ENCODE assay signal across 1 cellular context in genomic region chr22:24465566-24465965, GRCh38.
TF ChIP-seq lines count a peak whose summit lies in the region.

No MANE protein-coding gene starts in this region.

TF ChIP-seq in K562, 482 proteins besides CTCF, POLR2A, EP300 and RAD21 (continued from another document and continues in another):
- no peak for TF ChIP-seq MECOM (CRISPR knock-in tag; IDR thresholded peaks at IDR 0.05)
- no peak for TF ChIP-seq POLR3G (IDR thresholded peaks at IDR 0.05; ENCODE audit: extremely low read depth, insufficient read length, insufficient replicate concordance)
- no peak for TF ChIP-seq BCOR (IDR thresholded peaks at IDR 0.05)
- TF ChIP-seq SIRT6 (IDR thresholded peaks at IDR 0.05; ENCODE audit: low read depth, low read length) = no peak
- peak; percentile 35; the same call in 1 of the 2 replicates for TF ChIP-seq DPF2 (IDR thresholded peaks at IDR 0.05)
- peak; percentile 59; the same call in 1 of the 2 replicates for TF ChIP-seq KAT8 (IDR thresholded peaks at IDR 0.05; ENCODE audit: low read depth)
- no peak for TF ChIP-seq SAP30 (IDR thresholded peaks at IDR 0.05; ENCODE audit: borderline replicate concordance, insufficient read depth, low read depth, low read length, poor library complexity, severe bottlenecking)
- no peak for TF ChIP-seq ZNF77 (CRISPR knock-in tag; IDR thresholded peaks at IDR 0.05)
- TF ChIP-seq ZNF175 (CRISPR knock-in tag; IDR thresholded peaks at IDR 0.05; ENCODE audit: low read depth) = peak; percentile 64; the same call in 1 of the 2 replicates
- peak in 1 of 3 experiments; percentile 52 for TF ChIP-seq YY1 (IDR thresholded peaks at IDR 0.05; ENCODE audit: borderline replicate concordance in 1 of 3, control insufficient read depth in 1 of 3, extremely low read depth in 1 of 3, insufficient read depth in 3 of 3, insufficient read length in 1 of 3, insufficient replicate concordance in 2 of 3, low read depth in 1 of 3, low read length in 2 of 3)
- no peak for TF ChIP-seq NR4A1 (CRISPR knock-in tag; IDR thresholded peaks at IDR 0.05)
- TF ChIP-seq NR4A1 (tag; IDR thresholded peaks at IDR 0.05) = 0 out of 2 replicates have a peak, but pooled peaks have one; percentile 42
- peak; percentile 78 for TF ChIP-seq MYC (IDR thresholded peaks at IDR 0.05; ENCODE audit: low read depth, low read length)
- TF ChIP-seq MYC (CRISPR knock-in tag; IDR thresholded peaks at IDR 0.05; ENCODE audit: borderline replicate concordance, low read depth) = no peak
- TF ChIP-seq ZNF24 (IDR thresholded peaks at IDR 0.05) = no peak
- no peak for TF ChIP-seq IRF9 (tag; IDR thresholded peaks at IDR 0.05)
- no peak for TF ChIP-seq HEY1 (CRISPR knock-in tag; IDR thresholded peaks at IDR 0.05; ENCODE audit: borderline replicate concordance)
- TF ChIP-seq SRSF7 (optimal IDR thresholded peaks at IDR 0.05; ENCODE audit: low read depth, low read length) = no peak
- no peak for TF ChIP-seq ID3 (CRISPR knock-in tag; IDR thresholded peaks at IDR 0.05)
- TF ChIP-seq ID3 (tag; IDR thresholded peaks at IDR 0.05) = peak; percentile 40; the same call in 1 of the 2 replicates
- no peak for TF ChIP-seq ARNT (IDR thresholded peaks at IDR 0.05)
- TF ChIP-seq MAX (CRISPR knock-in tag; IDR thresholded peaks at IDR 0.05) = peak; percentile 51
- no peak for TF ChIP-seq EWSR1 (IDR thresholded peaks at IDR 0.05; ENCODE audit: borderline replicate concordance, low read depth, partially characterized antibody)
- TF ChIP-seq PHB (CRISPR knock-in tag; IDR thresholded peaks at IDR 0.05) = no peak
- no peak for TF ChIP-seq ZNF146 (CRISPR knock-in tag; IDR thresholded peaks at IDR 0.05; ENCODE audit: unreplicated experiment)
- peak; percentile 70 for TF ChIP-seq ZNF592 (IDR thresholded peaks at IDR 0.05)
- TF ChIP-seq ZNF639 (CRISPR knock-in tag; conservative IDR thresholded peaks at IDR 0.05 in 1 of 2, IDR thresholded peaks at IDR 0.05 in 1 of 2) = peak in 1 of 2 experiments; percentile 73; a peak in 2 of 4 replicates
- 0 out of 2 replicates have a peak, but pooled peaks have one; percentile 54 for TF ChIP-seq ZNF584 (CRISPR knock-in tag; IDR thresholded peaks at IDR 0.05; ENCODE audit: low read depth)
- TF ChIP-seq ZZZ3 (IDR thresholded peaks at IDR 0.05) = no peak
- TF ChIP-seq KDM1A (IDR thresholded peaks at IDR 0.05) = peak in 1 of 2 experiments; percentile 30; a peak in 1 of 4 replicates
- TF ChIP-seq ZNF124 (CRISPR knock-in tag; IDR thresholded peaks at IDR 0.05) = no peak
- no peak for TF ChIP-seq ELF1 (tag; IDR thresholded peaks at IDR 0.05)
- peak; percentile 59 for TF ChIP-seq EHMT2 (IDR thresholded peaks at IDR 0.05)
- TF ChIP-seq RCOR1 (IDR thresholded peaks at IDR 0.05; ENCODE audit: borderline replicate concordance in 1 of 2, low read depth in 2 of 2, low read length in 2 of 2) = peak in 1 of 2 experiments; percentile 51; a peak in 1 of 4 replicates
- no peak for TF ChIP-seq KLF16 (IDR thresholded peaks at IDR 0.05)
- TF ChIP-seq GABPB1 (CRISPR knock-in tag; IDR thresholded peaks at IDR 0.05) = no peak; the same call in 1 of the 2 replicates
- peak; percentile 63 for TF ChIP-seq MGA (IDR thresholded peaks at IDR 0.05)
- TF ChIP-seq BCLAF1 (IDR thresholded peaks at IDR 0.05; ENCODE audit: borderline replicate concordance in 1 of 2, control insufficient read depth in 1 of 2, low read depth in 2 of 2, low read length in 1 of 2) = no peak
- TF ChIP-seq CBX1 (IDR thresholded peaks at IDR 0.05; ENCODE audit: low read depth) = no peak
- 0 out of 2 replicates have a peak, but pooled peaks have one; percentile 19 for TF ChIP-seq ZBTB17 (CRISPR knock-in tag; IDR thresholded peaks at IDR 0.05)
- no peak for TF ChIP-seq PURB (CRISPR knock-in tag; IDR thresholded peaks at IDR 0.05; ENCODE audit: low read depth)
- peak; percentile 25; the same call in 1 of the 2 replicates for TF ChIP-seq EGR1 (conservative IDR thresholded peaks at IDR 0.05)
- TF ChIP-seq L3MBTL2 (IDR thresholded peaks at IDR 0.05) = peak; percentile 67
